ENCODE assay signal across 10 cellular contexts in the genomic region with DNA sequence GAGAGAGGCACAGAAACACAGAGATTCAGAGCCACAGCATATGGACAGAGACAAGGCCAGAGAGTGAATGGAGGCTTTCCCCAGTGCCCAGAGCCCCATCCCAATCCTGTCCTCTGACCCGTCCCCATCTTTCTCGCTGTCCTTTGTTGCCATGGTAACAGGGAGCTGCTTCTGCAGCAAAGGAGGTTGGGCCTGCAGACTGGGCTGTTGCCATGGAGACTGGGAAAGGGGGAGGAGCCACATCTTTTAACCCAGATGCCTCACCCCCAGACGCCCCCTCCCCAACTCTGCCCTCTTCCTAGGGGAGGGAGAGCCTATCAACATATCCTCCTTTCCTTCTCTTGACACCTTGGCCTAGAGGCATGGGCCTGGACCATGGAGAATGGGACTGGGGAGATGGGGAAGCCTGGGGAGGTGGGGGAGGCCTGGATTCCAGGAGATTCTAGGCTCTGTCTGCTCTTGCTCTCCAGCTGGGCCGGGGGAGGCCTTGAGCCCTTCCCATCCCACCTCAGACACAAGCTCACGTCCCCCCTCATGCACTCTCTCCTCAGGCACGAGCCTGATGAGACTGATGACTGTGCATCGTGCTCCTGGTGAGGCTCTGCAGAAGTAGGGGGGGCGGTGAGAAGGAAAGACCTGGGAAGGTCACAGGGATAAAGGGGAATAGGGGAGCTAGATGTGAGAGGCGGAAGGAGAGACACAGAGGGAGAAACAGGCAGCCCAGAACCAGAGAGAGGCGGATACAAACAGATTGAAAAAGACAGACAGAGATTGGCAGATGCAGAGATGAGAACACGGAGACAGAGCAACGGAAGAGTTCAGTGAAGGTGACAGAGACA. TPM values are rescaled to one million over a fixed set of nuclear protein-coding genes. Genes with fewer than 3 reads are reported as not detected.
A peak's percentile ranks its signal among the peaks of the same experiment; 100 is the strongest.
DNase-seq lines count a peak whose midpoint lies in the region; ATAC-seq and TF ChIP-seq lines count a peak whose summit lies in the region.
"Had no signal": no experiment of that assay in that cellular context is flagged by ENCODE, and none has a peak within 500 bp of the region (broad histone marks: within the 10 kb centered on the region; RNA-seq: fewer than 3 reads in every experiment).

No MANE protein-coding gene starts in this region.

- DNase-seq in A673 (ENCODE audit: low spot score) (peak; percentile 58), DMS53 (lab: John Stamatoyannopoulos, UW) (peak; percentile 89), NCI-H2227 (lab: John Stamatoyannopoulos, UW; ENCODE audit: unreplicated experiment) (peak; percentile 100), head of caudate nucleus (peak; percentile 36 to 92 (median 73))
- DNase-seq in stimulated activated naive CD8-positive, alpha-beta T cell treated with anti-CD3 and anti-CD28 coated beads, Interleukin-15, Interleukin-2, amounts not matched to agents 100 U/mL and 50 U/mL, for 24 hours: no peak
- DNase-seq in activated CD4-positive, CD25-positive, alpha-beta regulatory T cell (lab: John Stamatoyannopoulos, UW): no peak
- DNase-seq: upper lobe of right lung had no signal

- intact Hi-C loops in A673 (cut with micrococcal nuclease; ENCODE audit: unreplicated experiment): no loop called here
- intact Hi-C loops in head of caudate nucleus (cut with DNase I): no loop called here

- no TSS peak for BruUV-seq in A673 (replicated peaks; lab: Mats Ljungman, UMichigan)

- H3K27me3 ChIP-seq in A673 (replicated peaks; ENCODE audit: insufficient read depth, low read depth, low read length, poor library complexity): peaks cover 27% of the 10 kb centered on the region

- H3K4me1 ChIP-seq in A673 (ENCODE audit: insufficient read depth, low read length, poor library complexity, severe bottlenecking): peaks cover 12% of the 10 kb centered on the region

- CTCF ChIA-PET in A673 (lab: Charles Lee): interaction anchor here (1.4 kb wide), 1 partner anchor 39 kb away, joined by 5 read pairs; no protein-coding TSS in a partner anchor

- TF ChIP-seq CTCF in A673 (conservative IDR thresholded peaks at IDR 0.05; ENCODE audit: low read depth, low read length): no peak

- no peak overlapping the region for H3K4me3 ChIP-seq in A673 (ENCODE audit: low read depth, low read length, poor library complexity, severe bottlenecking)
- H3K4me3 ChIP-seq: cardiac muscle cell, upper lobe of right lung had no signal

- H3K36me3 ChIP-seq in A673 (ENCODE audit: insufficient read depth, low read length, poor library complexity, severe bottlenecking): no peaks in the 10 kb centered on the region
- H3K36me3 ChIP-seq: cardiac muscle cell, upper lobe of right lung had no signal

- POLR2A ChIA-PET in A673 (lab: Charles Lee; ENCODE audit: low non-redundant PET): no interaction called here

- no peaks in the 10 kb centered on the region for H3K9me3 ChIP-seq in A673 (ENCODE audit: low read depth, low read length, poor library complexity, severe bottlenecking)
- H3K9me3 ChIP-seq: upper lobe of right lung had no signal

- no peak for ATAC-seq in GM21447 (IDR thresholded peaks at IDR 0.05; ENCODE audit: unreplicated experiment)
- ATAC-seq in esophagus mucosa: no peak
- ATAC-seq in stimulated activated naive CD8-positive, alpha-beta T cell treated with anti-CD3 and anti-CD28 coated beads, Interleukin-15, Interleukin-2, amounts not matched to agents 100 U/mL and 50 U/mL, for 24 hours: no peak

- no peak overlapping the region for H3K27ac ChIP-seq in A673 (ENCODE audit: low read depth, low read length, poor library complexity, severe bottlenecking)
- H3K27ac ChIP-seq: cardiac muscle cell, upper lobe of right lung had no signal

RNA-seq across cellular contexts. Expression of gene ATP1A3, which starts 2.1 kb away (rescaled TPM):
- total RNA-seq in A673 (2021) (8.5 and 9.0 TPM in 2 replicates), esophagus mucosa (0.32 TPM)
- total RNA-seq: upper lobe of right lung had no signal

RNA-seq across cellular contexts. Expression of gene RABAC1, which starts 37.1 kb away (rescaled TPM):
- total RNA-seq in A673 (2021) (114 and 124 TPM in 2 replicates), esophagus mucosa (67.9 TPM)

Comparison
In these comparisons a context has a peak if more than half of its experiments do, and no peak if none do; other contexts are left out.
1. DNase-seq: peak in A673 (single experiment), DMS53 (single experiment), NCI-H2227 (single experiment) and head of caudate nucleus (42 of 42); none in stimulated activated naive CD8-positive, alpha-beta T cell treated with anti-CD3 and anti-CD28 coated beads, Interleukin-15, Interleukin-2, amounts not matched to agents 100 U/mL and 50 U/mL, for 24 hours (single experiment) and activated CD4-positive, CD25-positive, alpha-beta regulatory T cell (0 of 4).